1 cellular context compared by ENCODE assay signal in the genomic region with DNA sequence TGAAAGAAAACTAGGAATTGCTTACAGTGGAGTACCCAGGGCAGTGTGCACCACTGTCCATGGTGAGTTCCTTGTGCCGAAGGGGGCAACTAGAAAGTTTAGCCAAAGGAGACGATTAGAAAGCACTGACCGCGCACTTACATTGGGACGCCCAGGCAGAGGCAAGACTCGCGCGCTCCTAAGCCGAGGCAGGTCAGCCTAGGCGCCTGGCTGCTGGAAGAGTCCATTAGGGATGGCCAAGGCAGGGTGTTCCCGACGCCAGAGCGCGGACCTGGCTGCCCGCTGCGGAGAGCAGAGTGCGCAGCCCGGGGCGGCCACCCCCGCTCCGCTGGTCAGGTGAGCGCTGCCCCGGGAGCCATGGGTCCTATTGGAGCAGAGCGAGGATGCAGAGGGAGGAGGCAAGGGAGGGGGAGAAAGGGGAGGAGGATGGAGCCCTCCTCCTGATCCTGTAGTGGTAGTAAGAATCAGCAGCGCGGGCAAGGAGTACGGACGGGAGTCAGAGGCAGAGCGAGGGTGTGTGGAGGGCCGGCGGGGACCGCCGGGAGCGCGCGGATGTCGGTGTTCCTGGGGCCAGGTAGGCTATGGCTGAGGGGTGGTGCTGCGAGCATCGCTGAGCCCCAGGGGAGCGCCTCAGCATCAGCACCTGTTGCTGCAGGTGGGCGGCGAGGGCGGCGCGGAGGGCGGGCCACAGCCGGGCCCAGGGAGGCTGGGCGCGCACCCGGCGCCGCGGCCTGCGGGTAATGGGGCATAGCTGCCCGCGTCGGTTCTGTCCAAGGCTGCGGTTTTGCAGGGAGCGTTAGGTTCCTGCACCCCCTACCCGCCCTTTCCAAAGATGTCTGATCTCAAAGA.
TF ChIP-seq lines count a peak whose summit lies in the region.

TSS of gene ADGRV1 (plus strand) at position 454 of the 849 bp plus-strand sequence. CDS start at position 553, 99 bp downstream.

TF ChIP-seq in HEK293, 187 proteins besides CTCF, POLR2A, EP300 and RAD21 (continued from another document and continues in another):
- TF ChIP-seq PRDM4 (tag by site-specific recombination; IDR thresholded peaks at IDR 0.05), result peak; percentile 30; the same call in 1 of the 2 replicates
- TF ChIP-seq ZNF214 (tag by site-specific recombination; IDR thresholded peaks at IDR 0.05; ENCODE audit: borderline replicate concordance), result no peak
- 0 out of 2 replicates have a peak, but pooled peaks have one; percentile 20 for TF ChIP-seq ZBTB1 (tag by site-specific recombination; IDR thresholded peaks at IDR 0.05)
- TF ChIP-seq ZBTB8A (tag by site-specific recombination; IDR thresholded peaks at IDR 0.05), result peak; percentile 94
- no peak for TF ChIP-seq ZNF514 (tag by site-specific recombination; IDR thresholded peaks at IDR 0.05)
- TF ChIP-seq ZSCAN30 (tag by site-specific recombination; IDR thresholded peaks at IDR 0.05), result peak; percentile 99
- TF ChIP-seq, protein P1, sequence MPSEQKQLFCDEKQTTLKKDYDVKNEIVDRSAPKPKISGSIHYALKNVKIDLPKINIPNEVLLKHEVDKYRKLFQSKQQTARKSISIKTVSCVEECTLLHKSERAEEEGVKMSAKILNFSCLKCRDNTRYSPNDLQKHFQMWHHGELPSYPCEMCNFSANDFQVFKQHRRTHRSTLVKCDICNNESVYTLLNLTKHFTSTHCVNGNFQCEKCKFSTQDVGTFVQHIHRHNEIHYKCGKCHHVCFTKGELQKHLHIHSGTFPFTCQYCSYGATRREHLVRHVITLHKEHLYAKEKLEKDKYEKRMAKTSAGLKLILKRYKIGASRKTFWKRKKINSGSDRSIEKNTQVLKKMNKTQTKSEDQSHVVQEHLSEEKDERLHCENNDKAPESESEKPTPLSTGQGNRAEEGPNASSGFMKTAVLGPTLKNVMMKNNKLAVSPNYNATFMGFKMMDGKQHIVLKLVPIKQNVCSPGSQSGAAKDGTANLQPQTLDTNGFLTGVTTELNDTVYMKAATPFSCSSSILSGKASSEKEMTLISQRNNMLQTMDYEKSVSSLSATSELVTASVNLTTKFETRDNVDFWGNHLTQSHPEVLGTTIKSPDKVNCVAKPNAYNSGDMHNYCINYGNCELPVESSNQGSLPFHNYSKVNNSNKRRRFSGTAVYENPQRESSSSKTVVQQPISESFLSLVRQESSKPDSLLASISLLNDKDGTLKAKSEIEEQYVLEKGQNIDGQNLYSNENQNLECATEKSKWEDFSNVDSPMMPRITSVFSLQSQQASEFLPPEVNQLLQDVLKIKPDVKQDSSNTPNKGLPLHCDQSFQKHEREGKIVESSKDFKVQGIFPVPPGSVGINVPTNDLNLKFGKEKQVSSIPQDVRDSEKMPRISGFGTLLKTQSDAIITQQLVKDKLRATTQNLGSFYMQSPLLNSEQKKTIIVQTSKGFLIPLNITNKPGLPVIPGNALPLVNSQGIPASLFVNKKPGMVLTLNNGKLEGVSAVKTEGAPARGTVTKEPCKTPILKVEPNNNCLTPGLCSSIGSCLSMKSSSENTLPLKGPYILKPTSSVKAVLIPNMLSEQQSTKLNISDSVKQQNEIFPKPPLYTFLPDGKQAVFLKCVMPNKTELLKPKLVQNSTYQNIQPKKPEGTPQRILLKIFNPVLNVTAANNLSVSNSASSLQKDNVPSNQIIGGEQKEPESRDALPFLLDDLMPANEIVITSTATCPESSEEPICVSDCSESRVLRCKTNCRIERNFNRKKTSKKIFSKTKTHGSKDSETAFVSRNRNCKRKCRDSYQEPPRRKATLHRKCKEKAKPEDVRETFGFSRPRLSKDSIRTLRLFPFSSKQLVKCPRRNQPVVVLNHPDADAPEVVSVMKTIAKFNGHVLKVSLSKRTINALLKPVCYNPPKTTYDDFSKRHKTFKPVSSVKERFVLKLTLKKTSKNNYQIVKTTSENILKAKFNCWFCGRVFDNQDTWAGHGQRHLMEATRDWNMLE (tag by site-specific recombination; conservative IDR thresholded peaks at IDR 0.05; ENCODE audit: low read depth), result peak; percentile 21; the same call in 1 of the 2 replicates
- TF ChIP-seq, protein P2, sequence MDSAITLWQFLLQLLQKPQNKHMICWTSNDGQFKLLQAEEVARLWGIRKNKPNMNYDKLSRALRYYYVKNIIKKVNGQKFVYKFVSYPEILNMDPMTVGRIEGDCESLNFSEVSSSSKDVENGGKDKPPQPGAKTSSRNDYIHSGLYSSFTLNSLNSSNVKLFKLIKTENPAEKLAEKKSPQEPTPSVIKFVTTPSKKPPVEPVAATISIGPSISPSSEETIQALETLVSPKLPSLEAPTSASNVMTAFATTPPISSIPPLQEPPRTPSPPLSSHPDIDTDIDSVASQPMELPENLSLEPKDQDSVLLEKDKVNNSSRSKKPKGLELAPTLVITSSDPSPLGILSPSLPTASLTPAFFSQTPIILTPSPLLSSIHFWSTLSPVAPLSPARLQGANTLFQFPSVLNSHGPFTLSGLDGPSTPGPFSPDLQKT (IDR thresholded peaks at IDR 0.05; ENCODE audit: borderline replicate concordance, low read depth, low read length), result no peak
- TF ChIP-seq ZNF488 (tag by site-specific recombination; IDR thresholded peaks at IDR 0.05), result no peak
- peak; percentile 96; the same call in 1 of the 2 replicates for TF ChIP-seq ZNF391 (tag by site-specific recombination; IDR thresholded peaks at IDR 0.05; ENCODE audit: borderline replicate concordance, low read depth)
- peak; percentile 97 for TF ChIP-seq KLF17 (tag by site-specific recombination; IDR thresholded peaks at IDR 0.05)
- TF ChIP-seq, protein P3, sequence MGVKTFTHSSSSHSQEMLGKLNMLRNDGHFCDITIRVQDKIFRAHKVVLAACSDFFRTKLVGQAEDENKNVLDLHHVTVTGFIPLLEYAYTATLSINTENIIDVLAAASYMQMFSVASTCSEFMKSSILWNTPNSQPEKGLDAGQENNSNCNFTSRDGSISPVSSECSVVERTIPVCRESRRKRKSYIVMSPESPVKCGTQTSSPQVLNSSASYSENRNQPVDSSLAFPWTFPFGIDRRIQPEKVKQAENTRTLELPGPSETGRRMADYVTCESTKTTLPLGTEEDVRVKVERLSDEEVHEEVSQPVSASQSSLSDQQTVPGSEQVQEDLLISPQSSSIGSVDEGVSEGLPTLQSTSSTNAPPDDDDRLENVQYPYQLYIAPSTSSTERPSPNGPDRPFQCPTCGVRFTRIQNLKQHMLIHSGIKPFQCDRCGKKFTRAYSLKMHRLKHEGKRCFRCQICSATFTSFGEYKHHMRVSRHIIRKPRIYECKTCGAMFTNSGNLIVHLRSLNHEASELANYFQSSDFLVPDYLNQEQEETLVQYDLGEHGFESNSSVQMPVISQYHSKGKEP (tag by site-specific recombination; IDR thresholded peaks at IDR 0.05), result no peak; the same call in none of the 2 replicates
- TF ChIP-seq ZNF670 (tag by site-specific recombination; IDR thresholded peaks at IDR 0.05; ENCODE audit: low read depth), result no peak
- peak; percentile 90 for TF ChIP-seq ZNF398 (tag by site-specific recombination; IDR thresholded peaks at IDR 0.05)
- peak; percentile 82 for TF ChIP-seq ZBTB48 (tag by site-specific recombination; IDR thresholded peaks at IDR 0.05)
- TF ChIP-seq, protein P4, sequence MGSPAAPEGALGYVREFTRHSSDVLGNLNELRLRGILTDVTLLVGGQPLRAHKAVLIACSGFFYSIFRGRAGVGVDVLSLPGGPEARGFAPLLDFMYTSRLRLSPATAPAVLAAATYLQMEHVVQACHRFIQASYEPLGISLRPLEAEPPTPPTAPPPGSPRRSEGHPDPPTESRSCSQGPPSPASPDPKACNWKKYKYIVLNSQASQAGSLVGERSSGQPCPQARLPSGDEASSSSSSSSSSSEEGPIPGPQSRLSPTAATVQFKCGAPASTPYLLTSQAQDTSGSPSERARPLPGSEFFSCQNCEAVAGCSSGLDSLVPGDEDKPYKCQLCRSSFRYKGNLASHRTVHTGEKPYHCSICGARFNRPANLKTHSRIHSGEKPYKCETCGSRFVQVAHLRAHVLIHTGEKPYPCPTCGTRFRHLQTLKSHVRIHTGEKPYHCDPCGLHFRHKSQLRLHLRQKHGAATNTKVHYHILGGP (tag by site-specific recombination; IDR thresholded peaks at IDR 0.05), result no peak
- TF ChIP-seq ZFP37 (tag by site-specific recombination; IDR thresholded peaks at IDR 0.05), result peak; percentile 90; the same call in 1 of the 2 replicates
- peak; percentile 47; the same call in 1 of the 2 replicates for TF ChIP-seq GFI1B (tag by site-specific recombination; IDR thresholded peaks at IDR 0.05)
- peak; percentile 63 for TF ChIP-seq ZNF513 (tag by site-specific recombination; IDR thresholded peaks at IDR 0.05)
- TF ChIP-seq ZNF548 (tag by site-specific recombination; IDR thresholded peaks at IDR 0.05), result no peak
- TF ChIP-seq ZNF624 (tag by site-specific recombination; IDR thresholded peaks at IDR 0.05), result no peak
- TF ChIP-seq ZBTB6 (tag by site-specific recombination; IDR thresholded peaks at IDR 0.05), result peak; percentile 66
- 0 out of 2 replicates have a peak, but pooled peaks have one; percentile 57 for TF ChIP-seq MZF1 (tag by site-specific recombination; IDR thresholded peaks at IDR 0.05; ENCODE audit: borderline replicate concordance)
- peak; percentile 92 for TF ChIP-seq ZNF610 (tag by site-specific recombination; IDR thresholded peaks at IDR 0.05; ENCODE audit: borderline replicate concordance)
- TF ChIP-seq ZNF580 (tag by site-specific recombination; IDR thresholded peaks at IDR 0.05), result peak; percentile 91
- TF ChIP-seq ZNF623 (tag by site-specific recombination; IDR thresholded peaks at IDR 0.05), result no peak; the same call in 1 of the 2 replicates
